ENCODE assay signal across 8 cellular contexts in genomic region chr11:61828379-61828628, GRCh38. TPM values are rescaled to one million over a fixed set of nuclear protein-coding genes. Genes with fewer than 3 reads are reported as not detected.
DNase-seq lines count a peak whose midpoint lies in the region; ATAC-seq and TF ChIP-seq lines count a peak whose summit lies in the region.

No MANE protein-coding gene starts in this region.

- H3K4me1 Mint-ChIP-seq in CD8-positive, alpha-beta T cell (ENCODE audit: low read depth): peaks cover 21% of the 10 kb centered on the region
- H3K4me1 Mint-ChIP-seq in neural progenitor cell: peaks cover 52% of the 10 kb centered on the region

- peak overlapping the region; percentile 86 for H3K4me3 ChIP-seq in CD8-positive, alpha-beta T cell (ENCODE audit: low read depth, low read length)
- H3K4me3 ChIP-seq in HUES64 (ENCODE audit: low read length) (peak overlapping the region; percentile 97), ectodermal cell (ENCODE audit: insufficient read depth, low read depth, low read length) (peak overlapping the region; percentile 92), neural progenitor cell (peak overlapping the region; percentile 98)

- H3K27ac ChIP-seq in CD8-positive, alpha-beta T cell (ENCODE audit: low read depth, low read length): peak overlapping the region; percentile 42
- H3K27ac ChIP-seq in HUES64 (ENCODE audit: low read depth, low read length) (peak overlapping the region; percentile 92), ectodermal cell (ENCODE audit: insufficient read depth, low read depth, low read length, poor library complexity, severe bottlenecking) (peak overlapping the region; percentile 92), neural progenitor cell (peak overlapping the region; percentile 95)

- no peaks in the 10 kb centered on the region for H3K36me3 Mint-ChIP-seq in CD8-positive, alpha-beta T cell
- H3K36me3 Mint-ChIP-seq in neural progenitor cell: peaks cover 18% of the 10 kb centered on the region

- peaks cover 44% of the 10 kb centered on the region for H4K20me1 ChIP-seq in neural progenitor cell (ENCODE audit: low read depth)

- peak overlapping the region; percentile 83 for H3K4me3 Mint-ChIP-seq in CD8-positive, alpha-beta T cell
- peak overlapping the region; percentile 92 for H3K4me3 Mint-ChIP-seq in neural progenitor cell

- H3K27me3 Mint-ChIP-seq in CD8-positive, alpha-beta T cell (ENCODE audit: low read depth): peaks cover 10% of the 10 kb centered on the region
- H3K27me3 Mint-ChIP-seq in neural progenitor cell (ENCODE audit: insufficient read depth, low read depth): peaks cover 3% of the 10 kb centered on the region

- DNase-seq in CD8-positive, alpha-beta T cell: no peak
- DNase-seq in neural progenitor cell (ENCODE audit: low spot score): no peak
- DNase-seq in NCI-H526 treated with DMSO at 0.1 percent for 48 hours (lab: John Stamatoyannopoulos, UW): no peak
- DNase-seq in iPS-NIHi11 (ENCODE audit: low spot score): no peak
- DNase-seq in posterior vena cava (ENCODE audit: low spot score): no peak

- no peak overlapping the region for H3K27ac Mint-ChIP-seq in CD8-positive, alpha-beta T cell
- peak overlapping the region; percentile 94 for H3K27ac Mint-ChIP-seq in neural progenitor cell

- no peaks in the 10 kb centered on the region for H3K36me3 ChIP-seq in CD8-positive, alpha-beta T cell (ENCODE audit: insufficient read depth, low read length)
- H3K36me3 ChIP-seq in HUES64 (ENCODE audit: insufficient read depth, low read length) (peaks cover 32% of the 10 kb centered on the region), ectodermal cell (ENCODE audit: control insufficient read depth, insufficient read depth, low read length) (no peaks in the 10 kb centered on the region), neural progenitor cell (no peaks in the 10 kb centered on the region)

- no peaks in the 10 kb centered on the region for H3K9me3 ChIP-seq in CD8-positive, alpha-beta T cell (ENCODE audit: low read length)
- no peaks in the 10 kb centered on the region for H3K9me3 ChIP-seq in HUES64 (ENCODE audit: insufficient read depth, low read depth, low read length)
- H3K9me3 ChIP-seq in ectodermal cell (ENCODE audit: control insufficient read depth, low read length): no peaks in the 10 kb centered on the region
- no peaks in the 10 kb centered on the region for H3K9me3 ChIP-seq in neural progenitor cell (ENCODE audit: low read depth)

- TF ChIP-seq CTCF in CD8-positive, alpha-beta T cell (IDR thresholded peaks at IDR 0.05): no peak
- no peak for TF ChIP-seq CTCF in neural progenitor cell (IDR thresholded peaks at IDR 0.05)

- peaks cover 26% of the 10 kb centered on the region for H3K4me1 ChIP-seq in CD8-positive, alpha-beta T cell (ENCODE audit: insufficient read depth, low read length)
- peaks cover 30% of the 10 kb centered on the region for H3K4me1 ChIP-seq in HUES64 (ENCODE audit: insufficient read depth, low read length)
- H3K4me1 ChIP-seq in ectodermal cell (ENCODE audit: control insufficient read depth, insufficient read depth, low read length): peaks cover 15% of the 10 kb centered on the region
- H3K4me1 ChIP-seq in neural progenitor cell: peaks cover 37% of the 10 kb centered on the region

- H3K9me3 Mint-ChIP-seq in CD8-positive, alpha-beta T cell: no peaks in the 10 kb centered on the region
- H3K9me3 Mint-ChIP-seq in neural progenitor cell: no peaks in the 10 kb centered on the region

- POLR2A ChIA-PET in CD8-positive, alpha-beta T cell (lab: Charles Lee): interaction anchor here (2.9 kb wide), 1 partner anchor 12 kb away, joined by 20 read pairs; the partner anchor contains the start of gene FADS1

- no peak overlapping the region for H2AFZ ChIP-seq in neural progenitor cell (replicated peaks)

- peak overlapping the region; percentile 95 for H3K4me2 ChIP-seq in neural progenitor cell

- no peak for ATAC-seq in CD8-positive, alpha-beta T cell
- ATAC-seq in GM19351 (IDR thresholded peaks at IDR 0.05; ENCODE audit: unreplicated experiment): no peak

- CTCF ChIA-PET in CD8-positive, alpha-beta T cell (lab: Charles Lee): interaction anchor here (0.7 to 2.5 kb wide), 3 partner anchors 13 to 32 kb away, joined by 3 to 13 read pairs (median 9); no protein-coding TSS in a partner anchor

- peaks cover 51% of the 10 kb centered on the region for H3F3A ChIP-seq in neural progenitor cell (ENCODE audit: low read depth)

- WGBS in HUES64: under 1% methylated on average over 16 of the region's 16 CpGs
- 0 to 1% methylated on average over 16 of the region's 16 CpGs for WGBS in ectodermal cell, 2 experiments

- intact Hi-C loops in CD8-positive, alpha-beta T cell (cut with DNase I, micrococcal nuclease): no loop called here
- intact Hi-C loops in posterior vena cava (cut with DNase I): no loop called here

- H3K9ac ChIP-seq in HUES64 (ENCODE audit: low read depth, low read length) (peak overlapping the region; percentile 97), neural progenitor cell (peak overlapping the region; percentile 81)

- H3K27me3 ChIP-seq in CD8-positive, alpha-beta T cell (ENCODE audit: insufficient read depth, low read length): no peaks in the 10 kb centered on the region
- H3K27me3 ChIP-seq in HUES64 (ENCODE audit: insufficient read depth, low read length) (no peaks in the 10 kb centered on the region), ectodermal cell (ENCODE audit: control insufficient read depth, insufficient read depth, low read length, poor library complexity, severe bottlenecking) (no peaks in the 10 kb centered on the region), neural progenitor cell (no peaks in the 10 kb centered on the region)

- H3K79me2 ChIP-seq in neural progenitor cell (ENCODE audit: low read depth): peaks cover 61% of the 10 kb centered on the region

RNA-seq across cellular contexts. Expression of gene FADS2, which starts 0.2 kb away (rescaled TPM):
- under 1 TPM; 0.31 to 0.52 TPM for total RNA-seq in CD8-positive, alpha-beta T cell
- polyA plus RNA-seq in HUES64 (2013, experiment 1 of 2): 487 TPM
- 532 TPM for polyA plus RNA-seq in HUES64 (2013, experiment 2 of 2)
- 485 TPM for polyA plus RNA-seq in ectodermal cell (2013, experiment 1 of 4)
- 475 TPM for polyA plus RNA-seq in ectodermal cell (2013, experiment 2 of 4)
- 263 TPM for polyA plus RNA-seq in ectodermal cell (2013, experiment 3 of 4)
- polyA plus RNA-seq in ectodermal cell (2013, experiment 4 of 4): 289 TPM
- total RNA-seq in neural progenitor cell (ENCODE audit: low replicate concordance): 233 and 407 TPM in 2 replicates
- 100 to 1,000 TPM in 1 of 2 donors, 10 to 100 TPM in 1; 60.3 to 123 TPM for total RNA-seq in posterior vena cava

RNA-seq across cellular contexts. Expression of gene FADS1, which starts 11.5 kb away (rescaled TPM):
- 1 to 10 TPM; 3.1 TPM for total RNA-seq in CD8-positive, alpha-beta T cell
- 120 TPM for polyA plus RNA-seq in HUES64 (2013, experiment 1 of 2)
- polyA plus RNA-seq in HUES64 (2013, experiment 2 of 2): 137 TPM
- 186 TPM for polyA plus RNA-seq in ectodermal cell (2013, experiment 1 of 4)
- 204 TPM for polyA plus RNA-seq in ectodermal cell (2013, experiment 2 of 4)
- polyA plus RNA-seq in ectodermal cell (2013, experiment 3 of 4): 123 TPM
- 136 TPM for polyA plus RNA-seq in ectodermal cell (2013, experiment 4 of 4)
- 163 and 184 TPM in 2 replicates for total RNA-seq in neural progenitor cell (ENCODE audit: low replicate concordance)
- total RNA-seq in posterior vena cava: 10 to 100 TPM; 28.8 to 29.8 TPM

RNA-seq across cellular contexts. Expression of gene FEN1, which starts 35.6 kb away (rescaled TPM):
- total RNA-seq in CD8-positive, alpha-beta T cell: 10 to 100 TPM; 12.9 to 15.2 TPM
- 79.1 TPM for polyA plus RNA-seq in HUES64 (2013, experiment 1 of 2)
- 74.8 TPM for polyA plus RNA-seq in HUES64 (2013, experiment 2 of 2)
- polyA plus RNA-seq in ectodermal cell (2013, experiment 1 of 4): 78.2 TPM
- 89.8 TPM for polyA plus RNA-seq in ectodermal cell (2013, experiment 2 of 4)
- 61.7 TPM for polyA plus RNA-seq in ectodermal cell (2013, experiment 3 of 4)
- 60.4 TPM for polyA plus RNA-seq in ectodermal cell (2013, experiment 4 of 4)
- total RNA-seq in neural progenitor cell (ENCODE audit: low replicate concordance): 51.8 and 68.9 TPM in 2 replicates
- total RNA-seq in posterior vena cava: 1 to 10 TPM; 4.6 to 6.0 TPM

RNA-seq across cellular contexts. Expression of gene TMEM258, which starts 35.9 kb away (rescaled TPM):
- 10 to 100 TPM; 48.1 to 53.9 TPM for total RNA-seq in CD8-positive, alpha-beta T cell
- 242 TPM for polyA plus RNA-seq in HUES64 (2013, experiment 1 of 2)
- 247 TPM for polyA plus RNA-seq in HUES64 (2013, experiment 2 of 2)
- polyA plus RNA-seq in ectodermal cell (2013, experiment 1 of 4): 230 TPM
- polyA plus RNA-seq in ectodermal cell (2013, experiment 2 of 4): 242 TPM
- polyA plus RNA-seq in ectodermal cell (2013, experiment 3 of 4): 254 TPM
- 290 TPM for polyA plus RNA-seq in ectodermal cell (2013, experiment 4 of 4)
- total RNA-seq in neural progenitor cell (ENCODE audit: low replicate concordance) (71.4 and 98.9 TPM in 2 replicates), posterior vena cava (10 to 100 TPM; 78.2 to 84.7 TPM)

Comparison
In these comparisons a context has a peak if more than half of its experiments do, and no peak if none do; other contexts are left out.
1. H3K27ac ChIP-seq: peak in every context shown above with its lines; median percentile 95 in neural progenitor cell; 92 in HUES64; 92 in ectodermal cell; 42 in CD8-positive, alpha-beta T cell.
2. RNA of gene FADS2, which starts 0.2 kb away (total RNA-seq): 233 to 407 TPM in neural progenitor cell and 60.3 to 123 TPM in posterior vena cava; 0.31 to 0.52 TPM in CD8-positive, alpha-beta T cell; every median in the first group is over 10 times any median in the second.
3. RNA of gene FADS1, which starts 11.5 kb away (total RNA-seq): 163 to 184 TPM in neural progenitor cell and 28.8 to 29.8 TPM in posterior vena cava; 3.1 TPM in CD8-positive, alpha-beta T cell; every median in the first group is over 4 times any median in the second.
4. Peak in every context shown above with its lines, with median percentiles within 50 percentile points of each other: H3K4me3 ChIP-seq.